Comparison of ENCODE assay signal across 14 cellular contexts in genomic region chr3:105066106-105066839, GRCh38.
"Had no signal": no experiment of that assay in that cellular context is flagged by ENCODE, and none has a peak within 500 bp of the region (broad histone marks: within the 10 kb centered on the region; RNA-seq: fewer than 3 reads in every experiment).

No MANE protein-coding gene starts in this region.

- H3K9me3 Mint-ChIP-seq: activated CD4-positive, alpha-beta T cell treated with anti-CD3 and anti-CD28 coated beads, Interleukin-2, amount 10 ng/mL, durations not matched to agents 24 days and 14 days; stimulated activated naive CD8-positive, alpha-beta T cell treated with anti-CD3 and anti-CD28 coated beads, Interleukin-15, amount 100 ng/mL, for 72 hours had no signal

- H3K27me3 Mint-ChIP-seq: activated CD4-positive, alpha-beta T cell treated with anti-CD3 and anti-CD28 coated beads, Interleukin-2, amount 10 ng/mL, durations not matched to agents 24 days and 14 days; progenitor cell of endocrine pancreas had no signal

- DNase-seq: activated CD4-positive, alpha-beta T cell treated with anti-CD3 and anti-CD28 coated beads, Interleukin-2, amount 10 ng/mL, durations not matched to agents 24 days and 14 days; activated CD4-positive, CD25-positive, alpha-beta regulatory T cell; activated CD8-positive, alpha-beta memory T cell treated with anti-CD3 and anti-CD28 coated beads, Interleukin-2, amount 50 U/mL, for 48 hours; activated gamma-delta T cell treated with Interleukin-2 at 50 U/mL for 16 hours; anterior cingulate cortex; hippocampal formation; left lung; natural killer cell; small intestine; stimulated activated naive CD8-positive, alpha-beta T cell treated with anti-CD3 and anti-CD28 coated beads, Interleukin-15, amount 100 ng/mL, for 72 hours had no signal

- H3K36me3 ChIP-seq: left lung, right atrium auricular region had no signal

- H3K27ac ChIP-seq: left lung, right atrium auricular region had no signal

- H3K4me1 ChIP-seq: left lung, right atrium auricular region had no signal

- ATAC-seq: left lung; natural killer cell; stimulated activated naive CD8-positive, alpha-beta T cell treated with anti-CD3 and anti-CD28 coated beads, Interleukin-15, amount 100 ng/mL, for 72 hours had no signal

- H3K4me1 Mint-ChIP-seq: activated CD4-positive, alpha-beta T cell treated with anti-CD3 and anti-CD28 coated beads, Interleukin-2, amount 10 ng/mL, durations not matched to agents 24 days and 14 days; memory B cell; natural killer cell; stimulated activated naive CD8-positive, alpha-beta T cell treated with anti-CD3 and anti-CD28 coated beads, Interleukin-15, amount 100 ng/mL, for 72 hours had no signal

- H3K4me3 ChIP-seq: left lung, right atrium auricular region had no signal

- H3K27me3 ChIP-seq: left lung, right atrium auricular region had no signal

- H3K27ac Mint-ChIP-seq: activated CD4-positive, alpha-beta T cell treated with anti-CD3 and anti-CD28 coated beads, Interleukin-2, amount 10 ng/mL, durations not matched to agents 24 days and 14 days; activated naive CD8-positive, alpha-beta T cell; memory B cell; natural killer cell; progenitor cell of endocrine pancreas; stimulated activated naive CD8-positive, alpha-beta T cell treated with anti-CD3 and anti-CD28 coated beads, Interleukin-15, amount 100 ng/mL, for 72 hours had no signal

- H3K4me3 Mint-ChIP-seq: activated CD4-positive, alpha-beta T cell treated with anti-CD3 and anti-CD28 coated beads, Interleukin-2, amount 10 ng/mL, durations not matched to agents 24 days and 14 days; activated naive CD8-positive, alpha-beta T cell; memory B cell; natural killer cell; stimulated activated naive CD8-positive, alpha-beta T cell treated with anti-CD3 and anti-CD28 coated beads, Interleukin-15, amount 100 ng/mL, for 72 hours had no signal

- H3K36me3 Mint-ChIP-seq: activated naive CD8-positive, alpha-beta T cell; memory B cell had no signal

- H3K9me3 ChIP-seq: right atrium auricular region had no signal
